Comparison of ENCODE assay signal across 27 cellular contexts in the genomic region with DNA sequence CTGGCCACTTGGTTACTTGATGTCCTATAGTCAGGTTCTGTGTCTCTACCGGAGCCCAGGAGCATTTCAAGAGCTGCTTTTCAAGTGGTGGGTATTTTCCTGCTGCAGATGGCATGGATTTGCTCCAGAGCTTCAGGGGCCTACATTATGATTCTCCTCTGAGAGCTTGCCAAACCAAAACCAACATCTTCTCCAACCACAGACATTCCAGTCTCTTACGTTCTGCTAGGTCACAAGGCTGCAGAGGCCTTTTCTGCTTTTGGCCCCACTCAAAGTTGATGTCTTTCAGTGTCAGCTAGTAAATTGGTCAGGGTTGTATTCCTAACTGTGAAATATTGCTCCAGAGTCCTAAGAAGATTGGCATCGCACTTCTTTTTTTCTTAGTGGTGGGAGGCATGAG.
A peak's percentile ranks its signal among the peaks of the same experiment; 100 is the strongest.
DNase-seq lines count a peak whose midpoint lies in the region; ATAC-seq lines count a peak whose summit lies in the region.
"Had no signal": no experiment of that assay in that cellular context is flagged by ENCODE, and none has a peak within 500 bp of the region (broad histone marks: within the 10 kb centered on the region; RNA-seq: fewer than 3 reads in every experiment).

No MANE protein-coding gene starts in this region.

- H3K4me3 Mint-ChIP-seq in effector memory CD8-positive, alpha-beta T cell, result no peak overlapping the region
- H3K4me3 Mint-ChIP-seq: activated B cell treated with CpG ODN at 0.5 μM for 24 hours; activated T-cell treated with anti-CD3 and anti-CD28 coated beads, Interleukin-2, amount 50 U/mL, for 4 hours; brain; CD14-positive monocyte; immature natural killer cell; stimulated activated naive CD8-positive, alpha-beta T cell treated with anti-CD3 and anti-CD28 coated beads, Interleukin-15, Interleukin-2, amounts not matched to agents 100 ng/mL and 50 ng/mL, for 24 hours had no signal

- no peak for ATAC-seq in effector memory CD8-positive, alpha-beta T cell (replicated peaks)
- ATAC-seq in HG02852 (IDR thresholded peaks at IDR 0.05; ENCODE audit: unreplicated experiment) (no peak), HG02763 (IDR thresholded peaks at IDR 0.05; ENCODE audit: unreplicated experiment) (no peak)
- ATAC-seq: activated T-cell treated with anti-CD3 and anti-CD28 coated beads, Interleukin-2, amount 50 U/mL, for 4 hours; K562; left lobe of liver had no signal

- no peaks in the 10 kb centered on the region for H3K4me1 ChIP-seq in adipocyte (ENCODE audit: control insufficient read depth, insufficient read depth, low read length)
- H3K4me1 ChIP-seq: Caco-2, right atrium auricular region had no signal

- no peaks in the 10 kb centered on the region for H3K36me3 ChIP-seq in adipocyte (ENCODE audit: control insufficient read depth, insufficient read depth, low read length, severe bottlenecking)
- H3K36me3 ChIP-seq: right atrium auricular region had no signal

- H3K36me3 Mint-ChIP-seq in effector memory CD8-positive, alpha-beta T cell (ENCODE audit: insufficient read depth), result no peaks in the 10 kb centered on the region
- H3K36me3 Mint-ChIP-seq: brain, CD14-positive monocyte, immature natural killer cell had no signal

- no peak overlapping the region for H3K4me3 ChIP-seq in adipocyte (ENCODE audit: low read length)
- H3K4me3 ChIP-seq: K562, right atrium auricular region, smooth muscle cell had no signal

- no peaks in the 10 kb centered on the region for H3K9me3 ChIP-seq in adipocyte (ENCODE audit: control insufficient read depth, low read length)
- H3K9me3 ChIP-seq: right atrium auricular region had no signal

- H3K4me1 Mint-ChIP-seq in effector memory CD8-positive, alpha-beta T cell (ENCODE audit: low read depth in 2 of 2), result peaks cover 0 to 5% of the 10 kb centered on the region in 2 donors
- H3K4me1 Mint-ChIP-seq: activated B cell treated with CpG ODN at 0.5 μM for 24 hours, brain, CD14-positive monocyte, immature natural killer cell had no signal

- H3K9me3 Mint-ChIP-seq in effector memory CD8-positive, alpha-beta T cell, result no peaks in the 10 kb centered on the region
- H3K9me3 Mint-ChIP-seq: activated B cell treated with CpG ODN at 0.5 μM for 24 hours; activated T-cell treated with anti-CD3 and anti-CD28 coated beads, Interleukin-2, amount 50 U/mL, for 4 hours; immature natural killer cell; stimulated activated naive CD8-positive, alpha-beta T cell treated with anti-CD3 and anti-CD28 coated beads, Interleukin-15, Interleukin-2, amounts not matched to agents 100 ng/mL and 50 ng/mL, for 24 hours had no signal

- H3K27me3 ChIP-seq in adipocyte (replicated peaks; ENCODE audit: control insufficient read depth, insufficient read depth, low read length), result no peaks in the 10 kb centered on the region
- H3K27me3 ChIP-seq: right atrium auricular region had no signal

- no peak overlapping the region for H3K27ac Mint-ChIP-seq in effector memory CD8-positive, alpha-beta T cell
- H3K27ac Mint-ChIP-seq: activated B cell treated with CpG ODN at 0.5 μM for 24 hours, brain, immature natural killer cell had no signal

- DNase-seq in GM04504 (ENCODE audit: low read depth) (peak; percentile 38), adipocyte (ENCODE audit: low read depth) (peak; percentile 24), foreskin melanocyte (peak; percentile 47), T-helper 1 cell (no peak)
- DNase-seq in effector memory CD8-positive, alpha-beta T cell, result no peak
- DNase-seq: activated B cell treated with CpG ODN at 0.5 μM for 24 hours; activated gamma-delta T cell treated with Interleukin-2 at 50 U/mL for 16 hours; activated T-cell treated with anti-CD3 and anti-CD28 coated beads, Interleukin-2, amount 50 U/mL, for 4 hours; Caco-2; GF-D8; immature natural killer cell; NCI-H1092; NCI-H1694 treated with DMSO at 0.1 percent for 48 hours; NCI-H2171; NCI-H510A treated with DMSO at 0.1 percent for 48 hours; posterior cingulate gyrus; stimulated activated CD4-positive, alpha-beta T cell treated with anti-CD3 and anti-CD28 coated beads, Interleukin-2, amount 100 ng/mL, for 24 hours; stimulated activated CD8-positive, alpha-beta memory T cell treated with anti-CD3 and anti-CD28 coated beads, Interleukin-4, amount 100 ng/mL, for 48 hours had no signal

- no peaks in the 10 kb centered on the region for H3K27me3 Mint-ChIP-seq in effector memory CD8-positive, alpha-beta T cell
- H3K27me3 Mint-ChIP-seq: stimulated activated naive CD8-positive, alpha-beta T cell treated with anti-CD3 and anti-CD28 coated beads, Interleukin-15, Interleukin-2, amounts not matched to agents 100 ng/mL and 50 ng/mL, for 24 hours had no signal

- H3K9ac ChIP-seq in adipocyte (ENCODE audit: low read length), result no peak overlapping the region

Comparison
In these comparisons a context has a peak if more than half of its experiments do, and no peak if none do; other contexts are left out.
1. DNase-seq: peak in GM04504 (single experiment), adipocyte (single experiment) and foreskin melanocyte (single experiment); none in T-helper 1 cell (0 of 5) and effector memory CD8-positive, alpha-beta T cell (0 of 3).